10 cellular contexts compared by ENCODE assay signal in genomic region chr6:149212892-149213786, GRCh38.
A peak's percentile ranks its signal among the peaks of the same experiment; 100 is the strongest.
DNase-seq lines count a peak whose midpoint lies in the region; ATAC-seq and TF ChIP-seq lines count a peak whose summit lies in the region.
"Had no signal": no experiment of that assay in that cellular context is flagged by ENCODE, and none has a peak within 500 bp of the region (broad histone marks: within the 10 kb centered on the region; RNA-seq: fewer than 3 reads in every experiment).

No MANE protein-coding gene starts in this region.

- no peak overlapping the region for H3K4me3 Mint-ChIP-seq in activated CD4-positive, alpha-beta memory T cell treated with anti-CD3 and anti-CD28 coated beads, Interleukin-2, amount 10 ng/mL, durations not matched to agents 7 days and 5 days
- H3K4me3 Mint-ChIP-seq: nephron progenitor cell had no signal

- H3K56ac ChIP-seq in mesendoderm (ENCODE audit: low read length): no peak overlapping the region

- H3K4me3 ChIP-seq in smooth muscle cell (no peak overlapping the region), mesendoderm (ENCODE audit: low read length) (no peak overlapping the region)

- CTCF ChIA-PET in activated CD4-positive, alpha-beta memory T cell treated with anti-CD3 and anti-CD28 coated beads, Interleukin-2, amount 10 ng/mL, durations not matched to agents 7 days and 5 days (lab: Charles Lee): interaction anchor here (0.5 to 1.1 kb wide), 2 partner anchors 18 to 204 kb away, joined by 3 read pairs; no protein-coding TSS in a partner anchor

- H2BK120ac ChIP-seq in mesendoderm (ENCODE audit: low read depth, low read length): no peak overlapping the region

- H3K9ac ChIP-seq in smooth muscle cell (ENCODE audit: low read depth): peak overlapping the region; percentile 25
- no peak overlapping the region for H3K9ac ChIP-seq in mesendoderm (ENCODE audit: low read length)

- no peaks in the 10 kb centered on the region for H3K27me3 Mint-ChIP-seq in activated CD4-positive, alpha-beta memory T cell treated with anti-CD3 and anti-CD28 coated beads, Interleukin-2, amount 10 ng/mL, durations not matched to agents 7 days and 5 days

- H3F3A ChIP-seq in smooth muscle cell (ENCODE audit: low read depth): peaks cover 21% of the 10 kb centered on the region

- no peak overlapping the region for H2BK5ac ChIP-seq in mesendoderm (ENCODE audit: low read length)

- H3K4me1 ChIP-seq in smooth muscle cell (ENCODE audit: low read depth): peaks cover 12% of the 10 kb centered on the region
- H3K4me1 ChIP-seq in mesendoderm (ENCODE audit: control insufficient read depth, low read depth, low read length): no peaks in the 10 kb centered on the region

- POLR2A ChIA-PET in activated CD4-positive, alpha-beta memory T cell treated with anti-CD3 and anti-CD28 coated beads, Interleukin-2, amount 10 ng/mL, durations not matched to agents 7 days and 5 days (lab: Charles Lee): interaction anchor here (0.7 to 10.6 kb wide), 16 partner anchors 10 to 181 kb away, joined by 3 to 68 read pairs (median 4); partner anchors contain the start of gene TAB2

- no peaks in the 10 kb centered on the region for H3K9me3 ChIP-seq in smooth muscle cell (replicated peaks; ENCODE audit: low read depth)

- H2AK5ac ChIP-seq in mesendoderm (ENCODE audit: low read length): no peak overlapping the region

- no peak overlapping the region for H3K27ac Mint-ChIP-seq in activated CD4-positive, alpha-beta memory T cell treated with anti-CD3 and anti-CD28 coated beads, Interleukin-2, amount 10 ng/mL, durations not matched to agents 7 days and 5 days
- H3K27ac Mint-ChIP-seq: nephron progenitor cell had no signal

- no peaks in the 10 kb centered on the region for H3K36me3 ChIP-seq in smooth muscle cell (ENCODE audit: low read depth)
- H3K36me3 ChIP-seq in mesendoderm (ENCODE audit: control insufficient read depth, insufficient read depth, low read length): no peaks in the 10 kb centered on the region

- no peaks in the 10 kb centered on the region for H4K20me1 ChIP-seq in smooth muscle cell (ENCODE audit: low read depth)

- WGBS in smooth muscle cell (ENCODE audit: low lambda C conversion rate): 65% methylated on average over 9 of the region's 9 CpGs
- WGBS in mesendoderm (ENCODE audit: extremely low coverage, insufficient coverage, low lambda C conversion rate): no CpG with 5 or more reads among the region's 9 CpGs

- H3K36me3 Mint-ChIP-seq in activated CD4-positive, alpha-beta memory T cell treated with anti-CD3 and anti-CD28 coated beads, Interleukin-2, amount 10 ng/mL, durations not matched to agents 7 days and 5 days (ENCODE audit: low read depth): peaks cover 36% of the 10 kb centered on the region

- no peak overlapping the region for H3K23ac ChIP-seq in mesendoderm (ENCODE audit: low read length)

- H3K27ac ChIP-seq in smooth muscle cell (ENCODE audit: low read depth) (peak overlapping the region; percentile 87), mesendoderm (ENCODE audit: low read depth, low read length) (no peak overlapping the region)

- H3K27me3 ChIP-seq in smooth muscle cell (ENCODE audit: low read depth) (no peaks in the 10 kb centered on the region), mesendoderm (ENCODE audit: insufficient read depth, low read length, poor library complexity) (no peaks in the 10 kb centered on the region)

- no peak overlapping the region for H3K18ac ChIP-seq in mesendoderm (ENCODE audit: low read length)

- no peak overlapping the region for H2BK15ac ChIP-seq in mesendoderm (replicated peaks; ENCODE audit: low read depth)

- H2AFZ ChIP-seq in smooth muscle cell (ENCODE audit: low read depth): no peak overlapping the region

- no peak overlapping the region for H4K8ac ChIP-seq in mesendoderm (ENCODE audit: low read depth, low read length)

- H3K4me2 ChIP-seq in smooth muscle cell: peak overlapping the region; percentile 44
- H3K4me2 ChIP-seq in mesendoderm (ENCODE audit: low read length): no peak overlapping the region

- no peaks in the 10 kb centered on the region for H3K79me1 ChIP-seq in mesendoderm (ENCODE audit: low read length)

- H3K9me3 Mint-ChIP-seq in activated CD4-positive, alpha-beta memory T cell treated with anti-CD3 and anti-CD28 coated beads, Interleukin-2, amount 10 ng/mL, durations not matched to agents 7 days and 5 days: peaks cover 5% of the 10 kb centered on the region
- H3K9me3 Mint-ChIP-seq: nephron progenitor cell had no signal

- H3K79me2 ChIP-seq in smooth muscle cell (ENCODE audit: low read depth) (no peaks in the 10 kb centered on the region), mesendoderm (ENCODE audit: control insufficient read depth, insufficient read depth, low read length) (no peaks in the 10 kb centered on the region)

- no peak overlapping the region for H3K4ac ChIP-seq in mesendoderm (ENCODE audit: low read depth, low read length)

- DNase-seq in activated CD4-positive, alpha-beta memory T cell treated with anti-CD3 and anti-CD28 coated beads, Interleukin-2, amount 10 ng/mL, durations not matched to agents 7 days and 5 days: peak; percentile 36
- DNase-seq in smooth muscle cell (lab: John Stamatoyannopoulos, UW; ENCODE audit: unreplicated experiment): no peak
- no peak for DNase-seq in NCI-H2196 (lab: John Stamatoyannopoulos, UW; ENCODE audit: unreplicated experiment)
- no peak for DNase-seq in mesendoderm
- no peak for DNase-seq in dedifferentiated amniotic fluid mesenchymal stem cell (ENCODE audit: extremely low spot score)
- DNase-seq in HT-29 (ENCODE audit: low spot score): no peak
- DNase-seq: activated CD4-positive, alpha-beta T cell treated with anti-CD3 and anti-CD28 coated beads for 1 hour; nephron progenitor cell had no signal

- no peak for TF ChIP-seq CTCF in smooth muscle cell (IDR thresholded peaks at IDR 0.05; ENCODE audit: borderline replicate concordance, insufficient read depth, poor library complexity, severe bottlenecking)

- H3K4me1 Mint-ChIP-seq in activated CD4-positive, alpha-beta memory T cell treated with anti-CD3 and anti-CD28 coated beads, Interleukin-2, amount 10 ng/mL, durations not matched to agents 7 days and 5 days: peaks cover 25% of the 10 kb centered on the region
- H3K4me1 Mint-ChIP-seq: nephron progenitor cell had no signal

- ATAC-seq in GM19035 (IDR thresholded peaks at IDR 0.05; ENCODE audit: unreplicated experiment) (peak; percentile 34), HG02798 (IDR thresholded peaks at IDR 0.05; ENCODE audit: poor library complexity, unreplicated experiment) (peak; percentile 33)

- no peak overlapping the region for H4K5ac ChIP-seq in mesendoderm (ENCODE audit: low read length)
